ENCODE assay signal across 7 cellular contexts in the genomic region with DNA sequence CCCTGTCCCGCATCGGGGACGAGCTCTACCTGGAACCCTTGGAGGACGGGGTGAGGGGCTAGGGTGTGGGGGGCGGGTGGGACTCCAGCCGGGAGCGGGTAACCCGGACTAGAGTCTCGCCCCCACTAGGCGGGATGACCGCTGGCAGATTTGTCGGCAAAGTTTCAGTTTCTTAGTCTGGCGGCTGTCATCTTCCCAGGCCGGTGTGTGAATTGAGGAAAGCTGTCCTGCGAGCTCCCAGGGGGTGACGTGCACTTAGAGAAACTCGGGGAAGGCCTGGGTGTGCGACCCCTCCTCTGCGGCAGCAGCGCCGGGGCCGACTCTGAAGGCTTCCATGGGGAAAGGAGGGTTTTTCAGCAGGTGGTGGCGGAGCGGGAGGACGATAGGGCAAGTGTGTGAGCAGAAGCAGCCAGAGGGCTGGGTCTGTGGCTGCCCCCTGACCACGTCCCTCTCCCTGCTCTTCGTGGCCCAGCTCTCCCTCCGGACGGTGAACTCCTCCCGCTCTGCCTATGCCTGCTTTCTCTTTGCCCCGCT. TPM values are rescaled to one million over a fixed set of nuclear protein-coding genes. Genes with fewer than 3 reads are reported as not detected.
DNase-seq lines count a peak whose midpoint lies in the region; ATAC-seq and TF ChIP-seq lines count a peak whose summit lies in the region.
"Had no signal": no experiment of that assay in that cellular context is flagged by ENCODE, and none has a peak within 500 bp of the region (broad histone marks: within the 10 kb centered on the region; RNA-seq: fewer than 3 reads in every experiment).

No MANE protein-coding gene starts in this region.

- H3K9ac ChIP-seq in DND-41 (ENCODE audit: low read depth, low read length) = peak overlapping the region; percentile 97
- peak overlapping the region; percentile 98; the same call in 1 of the 2 replicates for H3K9ac ChIP-seq in iPS-20b (ENCODE audit: low read depth, low read length)

- POLR2A ChIA-PET in OCI-LY7 (lab: Charles Lee) = interaction anchor here (0.6 to 2.4 kb wide), 9 partner anchors 9 to 198 kb away, joined by 3 to 16 read pairs (median 4); a partner anchor contains a TSS

- H3K4me1 ChIP-seq in DND-41 (ENCODE audit: insufficient read depth, low read length) (peaks cover 57% of the 10 kb centered on the region), OCI-LY7 (ENCODE audit: insufficient read depth, low read length, poor library complexity, severe bottlenecking) (peaks cover 37% of the 10 kb centered on the region), iPS-20b (ENCODE audit: insufficient read depth, low read length) (no peaks in the 10 kb centered on the region)

- peak overlapping the region; percentile 89 for H3K27ac ChIP-seq in DND-41 (ENCODE audit: low read length)
- H3K27ac ChIP-seq in OCI-LY7 (ENCODE audit: low read depth, low read length, poor library complexity, severe bottlenecking) = peak overlapping the region; percentile 29
- H3K27ac ChIP-seq in iPS-20b (ENCODE audit: low read length) = no peak overlapping the region

- H3K79me2 ChIP-seq in DND-41 (ENCODE audit: insufficient read depth, low read length) (peaks cover 58% of the 10 kb centered on the region), OCI-LY7 (ENCODE audit: insufficient read depth, low read depth, low read length) (peaks cover 19% of the 10 kb centered on the region; the same call in 1 of the 2 replicates)

- CTCF ChIA-PET in OCI-LY7 (lab: Charles Lee; ENCODE audit: unreplicated experiment) = interaction anchor here (0.8 kb wide), 1 partner anchor 9 kb away, joined by 6 read pairs; a partner anchor contains a TSS

- H2AFZ ChIP-seq in DND-41 (ENCODE audit: low read depth, low read length) = peak overlapping the region; percentile 80
- H2AFZ ChIP-seq in OCI-LY7 (ENCODE audit: low read length) = no peak overlapping the region

- H4K20me1 ChIP-seq in DND-41 (ENCODE audit: insufficient read depth, low read length) (peaks cover 37% of the 10 kb centered on the region), OCI-LY7 (ENCODE audit: insufficient read depth, low read length) (no peaks in the 10 kb centered on the region)

- H3K27me3 ChIP-seq in DND-41 (ENCODE audit: insufficient read depth, low read length, poor library complexity) (no peaks in the 10 kb centered on the region), iPS-20b (ENCODE audit: insufficient read depth, low read length) (peaks cover 6% of the 10 kb centered on the region; the same call in 1 of the 2 replicates)

- peak overlapping the region; percentile 96 for H3K4me3 ChIP-seq in DND-41 (ENCODE audit: low read depth in 1 of 2, low read length in 2 of 2)
- H3K4me3 ChIP-seq in OCI-LY7 (ENCODE audit: low read depth, low read length, poor library complexity, severe bottlenecking) = peak overlapping the region; percentile 78
- peak overlapping the region; percentile 98 for H3K4me3 ChIP-seq in iPS-20b (ENCODE audit: low read length)

- no peaks in the 10 kb centered on the region for H3K9me2 ChIP-seq in OCI-LY7 (ENCODE audit: insufficient read depth, low read length)

- intact Hi-C loops in OCI-LY7 (cut with micrococcal nuclease; ENCODE audit: unreplicated experiment) = no loop called here

- H3K9me3 ChIP-seq in DND-41 (ENCODE audit: insufficient read depth, low read length, severe bottlenecking) = no peaks in the 10 kb centered on the region
- no peaks in the 10 kb centered on the region for H3K9me3 ChIP-seq in OCI-LY7 (ENCODE audit: low read length)
- H3K9me3 ChIP-seq in iPS-20b (ENCODE audit: insufficient read depth, low read depth, low read length) = no peaks in the 10 kb centered on the region

- DNase-seq in DND-41 = no peak
- no peak for DNase-seq in OCI-LY7 (ENCODE audit: low spot score)
- DNase-seq in NCI-H510A treated with DMSO at 0.1 percent for 48 hours (lab: John Stamatoyannopoulos, UW) = no peak

- H3K4me2 ChIP-seq in DND-41 (ENCODE audit: insufficient read depth, low read length) (peak overlapping the region; percentile 90), OCI-LY7 (ENCODE audit: low read length) (peak overlapping the region; percentile 74)

- peaks cover 40% of the 10 kb centered on the region for H3K36me3 ChIP-seq in DND-41 (ENCODE audit: insufficient read depth, low read length)
- peaks cover 36% of the 10 kb centered on the region for H3K36me3 ChIP-seq in OCI-LY7 (ENCODE audit: insufficient read depth, low read length)
- peaks cover 20% of the 10 kb centered on the region for H3K36me3 ChIP-seq in iPS-20b (ENCODE audit: insufficient read depth, low read depth, low read length)

- ATAC-seq in DND-41 (ENCODE audit: insufficient read depth, low read depth) = peak; percentile 6; the same call in 1 of the 3 replicates
- ATAC-seq in GM18520 (IDR thresholded peaks at IDR 0.05; ENCODE audit: unreplicated experiment) = no peak
- no peak for ATAC-seq in GM19455 (IDR thresholded peaks at IDR 0.05; ENCODE audit: unreplicated experiment)

- TSS peak; percentile 77 for BruUV-seq in OCI-LY7 (replicated peaks; lab: Mats Ljungman, UMichigan)

- TF ChIP-seq CTCF in DND-41 (IDR thresholded peaks at IDR 0.05; ENCODE audit: borderline replicate concordance, extremely low read depth, low read length, poor library complexity, severe bottlenecking) = no peak
- no peak for TF ChIP-seq CTCF in OCI-LY7 (conservative IDR thresholded peaks at IDR 0.05; ENCODE audit: low read length)

RNA-seq across cellular contexts. Expression of a gene that starts 0.5 kb away (rescaled TPM):
- total RNA-seq in OCI-LY7 (2014; rRNA removed; shearing (Covaris generic)) = 30.1 and 51.0 TPM in 2 replicates
- total RNA-seq in OCI-LY7 (2022) = 62.2 and 71.1 TPM in 2 replicates

RNA-seq across cellular contexts. Expression of a gene that starts 9.4 kb away (rescaled TPM):
- total RNA-seq in OCI-LY7 (2014; rRNA removed; shearing (Covaris generic)) = 248 and 311 TPM in 2 replicates
- total RNA-seq in OCI-LY7 (2022) = 210 and 219 TPM in 2 replicates

RNA-seq across cellular contexts. Expression of a gene that starts 11.6 kb away (rescaled TPM):
- total RNA-seq in OCI-LY7 (2014; rRNA removed; shearing (Covaris generic)) = 105 and 124 TPM in 2 replicates
- total RNA-seq in OCI-LY7 (2022) = 108 and 117 TPM in 2 replicates
- total RNA-seq: M059J had no signal

RNA-seq across cellular contexts. Expression of a gene that starts 18.9 kb away (rescaled TPM):
- 0.35 and 0.67 TPM in 2 replicates for total RNA-seq in OCI-LY7 (2014; rRNA removed; shearing (Covaris generic))
- 0.34 TPM in 1 of 2 replicates, not detected in the other for total RNA-seq in OCI-LY7 (2022)

RNA-seq across cellular contexts. Expression of a gene that starts 23.2 kb away (rescaled TPM):
- 0.06 and 0.15 TPM in 2 replicates for total RNA-seq in OCI-LY7 (2014; rRNA removed; shearing (Covaris generic))
- total RNA-seq in OCI-LY7 (2022) = 0.21 and 0.41 TPM in 2 replicates
